Comparison of ENCODE assay signal across 1 cellular context in the genomic region with DNA sequence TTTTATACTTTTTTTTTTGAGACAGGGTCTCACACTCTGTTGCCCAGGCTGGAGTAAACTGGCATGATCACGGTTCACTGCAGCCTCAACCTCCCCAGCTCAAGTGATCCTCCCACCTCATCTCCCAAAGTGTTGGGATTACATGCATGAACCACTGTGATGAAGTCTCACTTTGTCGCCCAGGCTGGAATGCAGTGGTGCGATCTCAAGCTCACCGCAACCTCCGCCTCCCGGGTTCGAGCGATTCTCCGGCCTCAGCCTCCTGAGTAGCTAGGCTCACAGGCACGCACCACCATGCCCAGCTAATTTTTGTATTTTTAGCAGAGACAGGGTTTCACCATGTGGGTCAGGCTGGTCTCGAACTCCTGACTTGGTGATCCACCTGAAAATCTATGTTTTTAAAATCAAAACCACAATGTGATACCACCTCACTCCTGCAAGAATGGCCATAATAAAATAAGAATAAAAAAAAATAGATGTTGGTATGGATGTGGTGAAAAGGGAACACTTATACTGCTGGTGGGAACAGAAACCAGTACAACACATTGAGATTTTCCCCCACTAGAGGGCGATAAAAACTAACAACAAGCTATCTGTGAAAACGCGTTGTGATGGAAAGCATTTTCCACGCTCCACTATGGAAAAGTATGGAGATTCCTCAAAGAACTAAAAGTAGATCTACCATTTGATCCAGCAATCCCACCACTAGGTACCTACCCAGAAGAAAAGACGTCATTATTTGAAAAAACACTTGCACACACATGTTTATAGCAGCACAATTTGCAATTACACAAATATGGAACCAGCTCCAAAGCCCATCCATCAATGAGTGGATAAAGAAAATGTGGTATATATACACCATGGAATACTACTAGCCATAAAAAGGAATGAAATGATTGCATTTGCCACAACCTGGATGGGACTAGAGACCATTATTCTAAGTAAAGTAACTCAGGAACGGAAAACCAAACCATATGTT.
TF ChIP-seq lines count a peak whose summit lies in the region.

No MANE protein-coding gene starts in this region.

TF ChIP-seq in K562, 482 proteins besides CTCF, POLR2A, EP300 and RAD21 (continued from another document):
- TF ChIP-seq, protein P1, sequence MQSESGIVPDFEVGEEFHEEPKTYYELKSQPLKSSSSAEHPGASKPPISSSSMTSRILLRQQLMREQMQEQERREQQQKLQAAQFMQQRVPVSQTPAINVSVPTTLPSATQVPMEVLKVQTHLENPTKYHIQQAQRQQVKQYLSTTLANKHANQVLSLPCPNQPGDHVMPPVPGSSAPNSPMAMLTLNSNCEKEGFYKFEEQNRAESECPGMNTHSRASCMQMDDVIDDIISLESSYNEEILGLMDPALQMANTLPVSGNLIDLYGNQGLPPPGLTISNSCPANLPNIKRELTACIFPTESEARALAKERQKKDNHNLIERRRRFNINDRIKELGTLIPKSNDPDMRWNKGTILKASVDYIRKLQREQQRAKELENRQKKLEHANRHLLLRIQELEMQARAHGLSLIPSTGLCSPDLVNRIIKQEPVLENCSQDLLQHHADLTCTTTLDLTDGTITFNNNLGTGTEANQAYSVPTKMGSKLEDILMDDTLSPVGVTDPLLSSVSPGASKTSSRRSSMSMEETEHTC (IDR thresholded peaks at IDR 0.05) = no peak
- TF ChIP-seq SMC3 (conservative IDR thresholded peaks at IDR 0.05; ENCODE audit: insufficient read depth, low read depth, low read length) = no peak
- TF ChIP-seq ZNF212 (CRISPR knock-in tag; IDR thresholded peaks at IDR 0.05) = no peak
- TF ChIP-seq TEAD2 (tag; IDR thresholded peaks at IDR 0.05) = no peak
- TF ChIP-seq RFX1 (IDR thresholded peaks at IDR 0.05) = no peak
- TF ChIP-seq, protein P2, sequence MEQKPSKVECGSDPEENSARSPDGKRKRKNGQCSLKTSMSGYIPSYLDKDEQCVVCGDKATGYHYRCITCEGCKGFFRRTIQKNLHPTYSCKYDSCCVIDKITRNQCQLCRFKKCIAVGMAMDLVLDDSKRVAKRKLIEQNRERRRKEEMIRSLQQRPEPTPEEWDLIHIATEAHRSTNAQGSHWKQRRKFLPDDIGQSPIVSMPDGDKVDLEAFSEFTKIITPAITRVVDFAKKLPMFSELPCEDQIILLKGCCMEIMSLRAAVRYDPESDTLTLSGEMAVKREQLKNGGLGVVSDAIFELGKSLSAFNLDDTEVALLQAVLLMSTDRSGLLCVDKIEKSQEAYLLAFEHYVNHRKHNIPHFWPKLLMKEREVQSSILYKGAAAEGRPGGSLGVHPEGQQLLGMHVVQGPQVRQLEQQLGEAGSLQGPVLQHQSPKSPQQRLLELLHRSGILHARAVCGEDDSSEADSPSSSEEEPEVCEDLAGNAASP (IDR thresholded peaks at IDR 0.05) = no peak
- no peak for TF ChIP-seq SIRT6 (IDR thresholded peaks at IDR 0.05; ENCODE audit: low read depth, low read length)
- no peak for TF ChIP-seq SAFB2 (IDR thresholded peaks at IDR 0.05; ENCODE audit: borderline replicate concordance, low read depth, low read length, severe bottlenecking)
- no peak for TF ChIP-seq GABPB1 (CRISPR knock-in tag; IDR thresholded peaks at IDR 0.05)
- TF ChIP-seq, protein P3, sequence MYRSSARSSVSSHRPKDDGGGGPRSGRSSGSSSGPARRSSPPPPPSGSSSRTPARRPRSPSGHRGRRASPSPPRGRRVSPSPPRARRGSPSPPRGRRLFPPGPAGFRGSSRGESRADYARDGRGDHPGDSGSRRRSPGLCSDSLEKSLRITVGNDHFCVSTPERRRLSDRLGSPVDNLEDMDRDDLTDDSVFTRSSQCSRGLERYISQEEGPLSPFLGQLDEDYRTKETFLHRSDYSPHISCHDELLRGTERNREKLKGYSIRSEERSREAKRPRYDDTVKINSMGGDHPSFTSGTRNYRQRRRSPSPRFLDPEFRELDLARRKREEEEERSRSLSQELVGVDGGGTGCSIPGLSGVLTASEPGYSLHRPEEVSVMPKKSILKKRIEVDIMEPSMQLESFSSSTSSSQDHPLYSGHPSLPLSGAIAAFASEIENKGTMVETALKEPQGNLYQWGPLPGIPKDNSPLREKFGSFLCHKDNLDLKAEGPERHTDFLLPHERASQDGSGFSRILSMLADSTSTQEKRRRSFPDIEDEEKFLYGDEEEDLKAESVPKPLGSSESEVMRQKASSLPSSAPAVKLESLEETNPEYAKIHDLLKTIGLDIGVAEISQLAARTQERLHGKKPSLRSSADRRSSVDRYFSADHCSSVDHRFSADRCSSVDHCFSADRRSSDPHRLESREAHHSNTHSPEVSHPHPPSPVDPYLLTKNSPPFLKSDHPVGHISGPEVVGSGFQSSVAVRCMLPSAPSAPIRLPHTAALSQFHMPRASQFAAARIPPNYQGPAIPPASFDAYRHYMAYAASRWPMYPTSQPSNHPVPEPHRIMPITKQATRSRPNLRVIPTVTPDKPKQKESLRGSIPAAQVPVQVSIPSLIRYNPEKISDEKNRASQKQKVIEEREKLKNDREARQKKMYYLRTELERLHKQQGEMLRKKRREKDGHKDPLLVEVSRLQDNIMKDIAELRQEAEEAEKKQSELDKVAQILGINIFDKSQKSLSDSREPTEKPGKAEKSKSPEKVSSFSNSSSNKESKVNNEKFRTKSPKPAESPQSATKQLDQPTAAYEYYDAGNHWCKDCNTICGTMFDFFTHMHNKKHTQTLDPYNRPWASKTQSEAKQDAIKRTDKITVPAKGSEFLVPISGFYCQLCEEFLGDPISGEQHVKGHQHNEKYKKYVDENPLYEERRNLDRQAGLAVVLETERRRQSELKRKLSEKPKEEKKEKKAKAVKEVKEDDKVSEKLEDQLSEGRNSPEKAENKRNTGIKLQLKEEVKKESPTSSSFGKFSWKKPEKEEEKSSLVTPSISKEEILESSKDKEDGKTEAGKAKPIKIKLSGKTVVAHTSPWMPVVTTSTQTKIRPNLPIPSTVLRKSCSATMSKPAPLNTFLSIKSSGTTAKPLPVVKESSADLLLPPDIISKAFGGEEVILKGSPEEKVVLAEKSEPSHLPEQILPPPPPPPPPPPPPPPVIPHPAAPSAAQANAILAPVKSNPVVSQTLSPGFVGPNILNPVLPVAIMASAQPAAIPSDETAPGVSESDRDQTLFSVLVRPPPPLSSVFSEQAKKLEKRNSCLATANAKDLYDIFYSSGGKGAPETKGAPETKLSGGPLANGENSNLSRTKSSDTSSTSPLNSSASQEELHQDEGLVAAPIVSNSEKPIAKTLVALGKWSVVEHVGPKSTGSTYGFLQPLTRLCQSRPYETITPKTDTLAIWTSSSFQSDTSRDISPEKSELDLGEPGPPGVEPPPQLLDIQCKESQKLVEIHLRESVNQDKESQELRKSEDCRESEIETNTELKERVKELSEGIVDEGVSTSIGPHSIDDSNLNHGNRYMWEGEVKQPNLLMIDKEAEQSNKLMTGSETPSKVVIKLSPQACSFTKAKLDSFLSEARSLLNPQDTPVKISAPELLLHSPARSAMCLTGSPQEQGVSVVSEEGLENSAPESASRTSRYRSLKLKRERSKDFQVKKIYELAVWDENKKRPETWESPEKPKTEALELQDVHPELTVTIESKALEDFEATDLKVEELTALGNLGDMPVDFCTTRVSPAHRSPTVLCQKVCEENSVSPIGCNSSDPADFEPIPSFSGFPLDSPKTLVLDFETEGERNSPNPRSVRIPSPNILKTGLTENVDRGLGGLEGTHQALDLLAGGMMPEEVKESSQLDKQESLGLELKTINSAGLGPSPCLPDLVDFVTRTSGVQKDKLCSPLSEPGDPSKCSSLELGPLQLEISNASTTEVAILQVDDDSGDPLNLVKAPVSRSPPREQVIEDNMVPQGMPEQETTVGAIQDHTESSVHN (IDR thresholded peaks at IDR 0.05; ENCODE audit: borderline replicate concordance in 1 of 2, low read depth in 1 of 2) = no peak
- TF ChIP-seq ZSCAN29 (IDR thresholded peaks at IDR 0.05) = no peak
